Comparison of ENCODE assay signal across 8 cellular contexts in the genomic region with DNA sequence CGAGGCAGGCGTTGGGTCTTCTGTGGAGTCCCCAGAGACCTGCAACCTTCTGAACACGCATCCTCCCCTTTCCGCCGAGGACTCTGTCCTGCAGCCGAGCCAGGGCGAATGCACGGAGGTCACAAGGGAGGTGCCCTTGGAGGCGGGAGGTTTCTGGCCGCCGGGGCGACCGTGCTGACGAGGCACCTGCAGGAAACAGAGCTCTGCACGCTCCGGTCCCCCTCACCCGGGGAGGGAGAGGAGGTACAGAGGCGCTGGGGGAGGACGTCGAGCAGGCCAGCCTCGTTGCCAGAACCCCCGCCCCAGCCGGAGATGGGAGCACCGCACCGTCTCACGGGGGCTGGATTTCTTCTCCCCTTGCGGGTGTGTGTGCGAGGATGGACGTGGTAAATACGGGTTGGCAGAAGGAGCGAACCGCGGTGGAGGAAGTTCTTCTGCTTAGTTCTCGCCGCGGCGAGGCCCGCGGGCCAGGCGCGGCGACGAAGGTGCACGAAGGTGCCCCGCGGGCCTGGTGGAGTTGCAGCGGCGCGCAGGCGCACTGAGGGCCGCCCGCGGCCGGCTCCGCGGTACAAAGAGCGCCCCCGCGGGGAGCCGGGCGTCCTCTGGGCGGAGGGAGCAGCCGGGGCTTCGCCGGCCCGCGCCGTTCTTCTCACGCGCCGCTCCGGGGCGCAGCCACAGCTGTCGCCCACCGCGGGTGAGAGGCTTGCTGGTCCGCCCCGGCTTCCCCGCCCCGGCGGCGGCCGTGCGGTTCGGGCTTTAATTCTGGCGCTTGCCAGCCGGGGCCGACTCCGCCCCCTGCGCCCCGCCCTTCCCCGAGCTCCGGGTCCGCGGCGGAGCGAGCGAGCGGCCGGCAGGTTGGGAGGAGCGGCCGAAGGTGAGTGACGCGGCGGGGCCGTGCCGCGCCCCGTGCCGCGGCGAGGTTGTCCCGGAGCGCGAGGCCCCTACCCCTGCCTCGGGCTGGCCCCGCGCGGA. TPM values are rescaled to one million over a fixed set of nuclear protein-coding genes. Genes with fewer than 3 reads are reported as not detected.
A peak's percentile ranks its signal among the peaks of the same experiment; 100 is the strongest.
DNase-seq lines count a peak whose midpoint lies in the region; ATAC-seq and TF ChIP-seq lines count a peak whose summit lies in the region.

KANK1 (plus strand) TSS at position 815 of the 972 bp plus-strand sequence.

- ATAC-seq in GM21529 (IDR thresholded peaks at IDR 0.05; ENCODE audit: unreplicated experiment) (peak; percentile 84), SK-N-SH treated with all-trans-retinoic acid at 6 μM for 48 hours (peak; percentile 78), thoracic aorta (ENCODE audit: insufficient number of reproducible peaks, low FRiP score, low read depth) (peak; percentile 66)

- peaks cover 5% of the 10 kb centered on the region for H3K27me3 Mint-ChIP-seq in IgD-negative memory B cell
- peaks cover 15% of the 10 kb centered on the region for H3K27me3 Mint-ChIP-seq in activated naive CD8-positive, alpha-beta T cell
- H3K27me3 Mint-ChIP-seq in glutamatergic neuron (ENCODE audit: unreplicated experiment) = peaks cover 3% of the 10 kb centered on the region
- peaks cover 66% of the 10 kb centered on the region for H3K27me3 Mint-ChIP-seq in osteocyte (ENCODE audit: unreplicated experiment)

- peak within 1 kb of the TSS; percentile 90 for H3K4me3 ChIP-seq in thoracic aorta

- H3K36me3 Mint-ChIP-seq in IgD-negative memory B cell (peaks cover 1% of the 10 kb centered on the region), glutamatergic neuron (ENCODE audit: unreplicated experiment) (no peaks in the 10 kb centered on the region), osteocyte (ENCODE audit: unreplicated experiment) (no peaks in the 10 kb centered on the region)
- H3K36me3 Mint-ChIP-seq in activated naive CD8-positive, alpha-beta T cell = peaks cover 4% of the 10 kb centered on the region

- H3K9me3 Mint-ChIP-seq in IgD-negative memory B cell (peaks cover 0 to 1% (median 0%) of the 10 kb centered on the region in 3 donors), glutamatergic neuron (ENCODE audit: unreplicated experiment) (peaks cover 2% of the 10 kb centered on the region), osteocyte (ENCODE audit: unreplicated experiment) (no peaks in the 10 kb centered on the region)
- no peaks in the 10 kb centered on the region for H3K9me3 Mint-ChIP-seq in activated naive CD8-positive, alpha-beta T cell (ENCODE audit: low read depth)

- H3K4me3 Mint-ChIP-seq in IgD-negative memory B cell (peak within 1 kb of the TSS; percentile 85 to 95 (median 92)), glutamatergic neuron (ENCODE audit: unreplicated experiment) (peak within 1 kb of the TSS; percentile 88), osteocyte (ENCODE audit: unreplicated experiment) (peak within 1 kb of the TSS; percentile 68)
- H3K4me3 Mint-ChIP-seq in activated naive CD8-positive, alpha-beta T cell = peak within 1 kb of the TSS; percentile 82

- peak within 1 kb of the TSS; percentile 71 to 88 (median 83) for H3K27ac Mint-ChIP-seq in IgD-negative memory B cell
- peak within 1 kb of the TSS; percentile 41 for H3K27ac Mint-ChIP-seq in activated naive CD8-positive, alpha-beta T cell
- peak within 1 kb of the TSS; percentile 67 for H3K27ac Mint-ChIP-seq in glutamatergic neuron (ENCODE audit: unreplicated experiment)
- no peak within 1 kb of the TSS for H3K27ac Mint-ChIP-seq in osteocyte (ENCODE audit: unreplicated experiment)

- H3K27me3 ChIP-seq in thoracic aorta (replicated peaks; ENCODE audit: insufficient read depth) = no peaks in the 10 kb centered on the region

- H3K27ac ChIP-seq in thoracic aorta = peak within 1 kb of the TSS; percentile 60 to 70

- H3K4me1 Mint-ChIP-seq in IgD-negative memory B cell (peaks cover 4 to 6% (median 4%) of the 10 kb centered on the region in 3 donors), glutamatergic neuron (ENCODE audit: low read depth, unreplicated experiment) (peaks cover 2% of the 10 kb centered on the region), osteocyte (ENCODE audit: unreplicated experiment) (peaks cover 8% of the 10 kb centered on the region)
- H3K4me1 Mint-ChIP-seq in activated naive CD8-positive, alpha-beta T cell (ENCODE audit: low read depth) = peaks cover 18% of the 10 kb centered on the region

- H3K4me1 ChIP-seq in thoracic aorta (ENCODE audit: control insufficient read depth in 1 of 2, low read depth in 2 of 2) = peaks cover 0 to 24% of the 10 kb centered on the region in 2 donors

- TF ChIP-seq CTCF in glutamatergic neuron (IDR thresholded peaks at IDR 0.05; ENCODE audit: partially characterized antibody, unreplicated experiment) (peak; percentile 12), osteocyte (IDR thresholded peaks at IDR 0.05) (peak; percentile 30), thoracic aorta (IDR thresholded peaks at IDR 0.05) (peak; percentile 18)

- no peaks in the 10 kb centered on the region for H3K9me3 ChIP-seq in thoracic aorta

- peak; percentile 46 for DNase-seq in DMS79 treated with DMSO at 0.1 percent for 48 hours (lab: John Stamatoyannopoulos, UW)
- DNase-seq in glutamatergic neuron = peak; percentile 81
- peak; percentile 86 for DNase-seq in osteocyte (ENCODE audit: extremely low spot score, unreplicated experiment)
- no peak for DNase-seq in thoracic aorta (ENCODE audit: low spot score)

- H3K36me3 ChIP-seq in thoracic aorta = no peaks in the 10 kb centered on the region

TF ChIP-seq in SK-N-SH treated with all-trans-retinoic acid at 6 μM for 48 hours, 23 proteins besides CTCF, POLR2A, EP300 and RAD21:
- TF ChIP-seq ARNTL (CRISPR knock-in tag; IDR thresholded peaks at IDR 0.05; ENCODE audit: borderline replicate concordance, low read depth) (no peak), SNAI2 (CRISPR knock-in tag; IDR thresholded peaks at IDR 0.05) (no peak), ZNF70 (CRISPR knock-in tag; IDR thresholded peaks at IDR 0.05) (no peak), BACH2 (CRISPR knock-in tag; IDR thresholded peaks at IDR 0.05; ENCODE audit: borderline replicate concordance) (no peak), POU6F1 (CRISPR knock-in tag; IDR thresholded peaks at IDR 0.05; ENCODE audit: borderline replicate concordance, low read depth) (no peak), CSDC2 (CRISPR knock-in tag; IDR thresholded peaks at IDR 0.05) (no peak), GLIS3 (CRISPR knock-in tag; IDR thresholded peaks at IDR 0.05) (no peak), TCF4 (CRISPR knock-in tag; IDR thresholded peaks at IDR 0.05; ENCODE audit: borderline replicate concordance) (no peak), ZFP3 (CRISPR knock-in tag; IDR thresholded peaks at IDR 0.05) (no peak), RARB (CRISPR knock-in tag; IDR thresholded peaks at IDR 0.05) (no peak), TOX (CRISPR knock-in tag; IDR thresholded peaks at IDR 0.05; ENCODE audit: borderline replicate concordance) (no peak), ZC3H10 (CRISPR knock-in tag; IDR thresholded peaks at IDR 0.05) (no peak), ESRRG (CRISPR knock-in tag; IDR thresholded peaks at IDR 0.05) (no peak), ZNF565 (CRISPR knock-in tag; conservative IDR thresholded peaks at IDR 0.05; ENCODE audit: low read depth) (no peak), ISL1 (CRISPR knock-in tag; IDR thresholded peaks at IDR 0.05) (no peak), ZNF8 (CRISPR knock-in tag; IDR thresholded peaks at IDR 0.05) (no peak), OSR1 (CRISPR knock-in tag; IDR thresholded peaks at IDR 0.05) (no peak), PPARA (CRISPR knock-in tag; IDR thresholded peaks at IDR 0.05; ENCODE audit: borderline replicate concordance) (no peak)
- TF ChIP-seq, protein P1, sequence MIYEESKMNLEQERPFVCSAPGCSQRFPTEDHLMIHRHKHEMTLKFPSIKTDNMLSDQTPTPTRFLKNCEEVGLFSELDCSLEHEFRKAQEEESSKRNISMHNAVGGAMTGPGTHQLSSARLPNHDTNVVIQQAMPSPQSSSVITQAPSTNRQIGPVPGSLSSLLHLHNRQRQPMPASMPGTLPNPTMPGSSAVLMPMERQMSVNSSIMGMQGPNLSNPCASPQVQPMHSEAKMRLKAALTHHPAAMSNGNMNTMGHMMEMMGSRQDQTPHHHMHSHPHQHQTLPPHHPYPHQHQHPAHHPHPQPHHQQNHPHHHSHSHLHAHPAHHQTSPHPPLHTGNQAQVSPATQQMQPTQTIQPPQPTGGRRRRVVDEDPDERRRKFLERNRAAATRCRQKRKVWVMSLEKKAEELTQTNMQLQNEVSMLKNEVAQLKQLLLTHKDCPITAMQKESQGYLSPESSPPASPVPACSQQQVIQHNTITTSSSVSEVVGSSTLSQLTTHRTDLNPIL (CRISPR knock-in tag; IDR thresholded peaks at IDR 0.05; ENCODE audit: low read depth) = no peak
- TF ChIP-seq, protein P2, sequence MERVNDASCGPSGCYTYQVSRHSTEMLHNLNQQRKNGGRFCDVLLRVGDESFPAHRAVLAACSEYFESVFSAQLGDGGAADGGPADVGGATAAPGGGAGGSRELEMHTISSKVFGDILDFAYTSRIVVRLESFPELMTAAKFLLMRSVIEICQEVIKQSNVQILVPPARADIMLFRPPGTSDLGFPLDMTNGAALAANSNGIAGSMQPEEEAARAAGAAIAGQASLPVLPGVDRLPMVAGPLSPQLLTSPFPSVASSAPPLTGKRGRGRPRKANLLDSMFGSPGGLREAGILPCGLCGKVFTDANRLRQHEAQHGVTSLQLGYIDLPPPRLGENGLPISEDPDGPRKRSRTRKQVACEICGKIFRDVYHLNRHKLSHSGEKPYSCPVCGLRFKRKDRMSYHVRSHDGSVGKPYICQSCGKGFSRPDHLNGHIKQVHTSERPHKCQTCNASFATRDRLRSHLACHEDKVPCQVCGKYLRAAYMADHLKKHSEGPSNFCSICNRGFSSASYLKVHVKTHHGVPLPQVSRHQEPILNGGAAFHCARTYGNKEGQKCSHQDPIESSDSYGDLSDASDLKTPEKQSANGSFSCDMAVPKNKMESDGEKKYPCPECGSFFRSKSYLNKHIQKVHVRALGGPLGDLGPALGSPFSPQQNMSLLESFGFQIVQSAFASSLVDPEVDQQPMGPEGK (CRISPR knock-in tag; IDR thresholded peaks at IDR 0.05; ENCODE audit: borderline replicate concordance) = no peak

RNA-seq across cellular contexts. Expression of gene KANK1, which starts in this region (rescaled TPM):
- 4.2 TPM for polyA plus RNA-seq in IgD-negative memory B cell
- total RNA-seq in glutamatergic neuron (ENCODE audit: unreplicated experiment) = 14.8 TPM
- total RNA-seq in osteocyte = 3.5 and 3.7 TPM in 2 replicates
- 100 to 1,000 TPM; 175 to 231 TPM for total RNA-seq in thoracic aorta

Comparison
In these comparisons a context has a peak if more than half of its experiments do, and no peak if none do; other contexts are left out.
1. RNA of gene KANK1 (total RNA-seq): 175 to 231 TPM in thoracic aorta; 14.8 TPM in glutamatergic neuron (single experiment) and 3.5 to 3.7 TPM in osteocyte; every median in the first group is over 10 times any median in the second.
2. Peak in every context shown above with its lines, with median percentiles within 50 percentile points of each other: ATAC-seq, H3K4me3 Mint-ChIP-seq and CTCF ChIP-seq.